11 cellular contexts compared by ENCODE assay signal in the genomic region with DNA sequence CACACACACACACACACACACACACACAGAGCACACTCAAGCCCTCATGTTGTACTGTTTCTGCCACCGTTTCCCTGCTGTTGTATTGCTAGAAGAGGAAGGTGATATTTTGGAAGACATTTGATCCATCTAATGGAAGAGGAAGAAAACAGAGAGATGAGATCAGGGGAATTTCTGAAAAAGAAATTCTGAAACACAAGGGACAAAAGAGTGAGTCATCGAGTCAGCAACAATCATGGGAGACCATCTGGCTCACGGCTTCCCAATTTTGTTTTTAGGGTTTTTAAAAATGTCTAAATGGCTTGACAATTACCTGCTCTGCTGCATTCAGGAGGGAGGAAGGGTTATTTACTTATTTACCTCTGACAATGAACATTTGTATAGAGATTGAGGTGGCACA. TPM values are rescaled to one million over a fixed set of nuclear protein-coding genes. Genes with fewer than 3 reads are reported as not detected.
DNase-seq lines count a peak whose midpoint lies in the region; ATAC-seq, FAIRE-seq and TF ChIP-seq lines count a peak whose summit lies in the region.
"Had no signal": no experiment of that assay in that cellular context is flagged by ENCODE, and none has a peak within 500 bp of the region (broad histone marks: within the 10 kb centered on the region; RNA-seq: fewer than 3 reads in every experiment).

No MANE protein-coding gene starts in this region.

- POLR2A ChIA-PET in H1 (lab: Charles Lee; ENCODE audit: partially characterized antibody): interaction anchor here (0.6 to 1.4 kb wide), 2 partner anchors 22 to 79 kb away, joined by 3 read pairs; a partner anchor contains a TSS

- H3K27ac Mint-ChIP-seq in H9: no peak overlapping the region; a peak in 1 of 7 replicates
- H3K27ac Mint-ChIP-seq: activated naive CD8-positive, alpha-beta T cell treated with anti-CD3 and anti-CD28 coated beads for 36 hours had no signal

- H3K23ac ChIP-seq in H9 (ENCODE audit: insufficient read length, low read depth, low read length) (no peak overlapping the region), H1 (ENCODE audit: insufficient read length) (no peak overlapping the region)

- H3K4me3 ChIP-seq in H1 (ENCODE audit: extremely low read depth in 1 of 4, insufficient read depth in 2 of 4, low read depth in 3 of 4, low read length in 4 of 4): no peak overlapping the region
- H3K4me3 ChIP-seq in osteoblast (ENCODE audit: insufficient read depth, low read length): no peak overlapping the region
- no peak overlapping the region for H3K4me3 ChIP-seq in MG63
- H3K4me3 ChIP-seq in body of pancreas: no peak overlapping the region

- H4K20me1 ChIP-seq in H9 (ENCODE audit: control insufficient read depth, insufficient read depth, insufficient read length) (no peaks in the 10 kb centered on the region), H1 (replicated peaks in 1 of 2; ENCODE audit: control insufficient read depth in 1 of 2, insufficient read depth in 2 of 2, low read length in 2 of 2) (no peaks in the 10 kb centered on the region), osteoblast (ENCODE audit: insufficient read depth, low read length) (no peaks in the 10 kb centered on the region)

- FAIRE-seq in H1 (lab: Jason Lieb, UNC): no peak
- FAIRE-seq: HTR-8/SVneo had no signal

- H3K9ac ChIP-seq in H9 (ENCODE audit: extremely low read depth, insufficient read length, low read length): no peak overlapping the region
- H3K9ac ChIP-seq in H1 (replicated peaks in 1 of 4; ENCODE audit: extremely low read depth in 1 of 4, low read depth in 3 of 4, low read length in 3 of 4): no peak overlapping the region

- no peak overlapping the region for H3K4me3 Mint-ChIP-seq in H9
- H3K4me3 Mint-ChIP-seq: activated naive CD8-positive, alpha-beta T cell treated with anti-CD3 and anti-CD28 coated beads for 36 hours had no signal

- WGBS in H9 (ENCODE audit: extremely low coverage, insufficient read length, low lambda C conversion rate): no CpG with 5 or more reads among the region's 3 CpGs
- 87% methylated on average over 3 of the region's 3 CpGs; no CpG with 5 or more reads in 1 of the 2 experiments for WGBS in H1 (ENCODE audit: extremely low coverage in 1 of 2, insufficient coverage in 1 of 2, insufficient read length in 1 of 2, insufficient replicate concordance in 2 of 2, low coverage in 1 of 2, low lambda C conversion rate in 2 of 2, missing lambda C conversion rate in 1 of 2), 2 experiments
- 50 to 54% methylated on average over 3 of the region's 3 CpGs for WGBS in body of pancreas, 2 donors

- H3K27me3 ChIP-seq in H9 (ENCODE audit: insufficient read depth, low read length) (no peaks in the 10 kb centered on the region), H1 (replicated peaks in 1 of 4; ENCODE audit: control insufficient read depth in 3 of 4, extremely low read depth in 1 of 4, insufficient read depth in 3 of 4, low read length in 3 of 4) (no peaks in the 10 kb centered on the region), osteoblast (ENCODE audit: insufficient read depth, low read length) (no peaks in the 10 kb centered on the region), MG63 (no peaks in the 10 kb centered on the region), body of pancreas (no peaks in the 10 kb centered on the region)

- H3K36me3 ChIP-seq in H1 (ENCODE audit: control insufficient read depth in 2 of 4, insufficient read depth in 4 of 4, low read length in 3 of 4): no peaks in the 10 kb centered on the region
- H3K36me3 ChIP-seq in osteoblast (ENCODE audit: insufficient read depth, low read length): no peaks in the 10 kb centered on the region
- no peaks in the 10 kb centered on the region for H3K36me3 ChIP-seq in MG63
- no peaks in the 10 kb centered on the region for H3K36me3 ChIP-seq in body of pancreas (replicated peaks in 1 of 2; ENCODE audit: insufficient read depth in 1 of 2, low read depth in 2 of 2)

- H3K27me3 Mint-ChIP-seq in H9 (ENCODE audit: low read depth): no peaks in the 10 kb centered on the region

- H3T11ph ChIP-seq in H9 (ENCODE audit: low read length): no peak overlapping the region

- peak overlapping the region; percentile 25 for H2AFZ ChIP-seq in H9 (ENCODE audit: low read length)
- peak overlapping the region; percentile 75 for H2AFZ ChIP-seq in H1 (ENCODE audit: low read length)
- H2AFZ ChIP-seq in osteoblast (ENCODE audit: low read length): peak overlapping the region; percentile 49

- H2BK12ac ChIP-seq in H9 (ENCODE audit: insufficient read length, low read depth, low read length) (no peak overlapping the region), H1 (ENCODE audit: low read depth, low read length) (peak overlapping the region; percentile 71; the same call in 1 of the 2 replicates)

- H3K18ac ChIP-seq in H9 (ENCODE audit: insufficient read length, low read depth, low read length): no peak overlapping the region
- H3K18ac ChIP-seq in H1 (ENCODE audit: extremely low read depth, low read length): no peak overlapping the region

- ATAC-seq in body of pancreas: no peak

- TF ChIP-seq RAD21 in H1 (IDR thresholded peaks at IDR 0.05 in 1 of 2, conservative IDR thresholded peaks at IDR 0.05 in 1 of 2; ENCODE audit: low read depth in 2 of 2, low read length in 2 of 2): no peak

- no peak overlapping the region for H3K27ac ChIP-seq in H9 (ENCODE audit: insufficient read length, low read depth, low read length)
- no peak overlapping the region for H3K27ac ChIP-seq in H1 (ENCODE audit: low read depth, low read length)
- H3K27ac ChIP-seq in osteoblast (ENCODE audit: low read depth, low read length): no peak overlapping the region
- H3K27ac ChIP-seq in body of pancreas: no peak overlapping the region

- H2BK120ac ChIP-seq in H9 (ENCODE audit: low read depth, low read length, poor library complexity, severe bottlenecking) (no peak overlapping the region), H1 (replicated peaks; ENCODE audit: low read depth, low read length) (no peak overlapping the region)

- H3K79me2 ChIP-seq in H9 (ENCODE audit: insufficient read depth, low read length) (no peaks in the 10 kb centered on the region), H1 (ENCODE audit: control insufficient read depth in 1 of 2, insufficient read depth in 2 of 2, low read length in 2 of 2) (no peaks in the 10 kb centered on the region), osteoblast (ENCODE audit: insufficient read depth, low read length) (no peaks in the 10 kb centered on the region)

- no peak for TF ChIP-seq POLR2A in H1 (IDR thresholded peaks at IDR 0.05; ENCODE audit: control extremely low read depth in 1 of 2, low read depth in 2 of 2, low read length in 2 of 2)
- no peak for TF ChIP-seq POLR2A in body of pancreas (IDR thresholded peaks at IDR 0.05)

- H3K4me1 ChIP-seq in H9 (ENCODE audit: insufficient read depth, low read length): no peaks in the 10 kb centered on the region; the same call in 1 of the 2 replicates
- peaks cover 0 to 4% (median 1%) of the 10 kb centered on the region in 4 experiments; a peak in 1 of 7 replicates for H3K4me1 ChIP-seq in H1 (replicated peaks in 1 of 4; ENCODE audit: control insufficient read depth in 3 of 4, insufficient read depth in 4 of 4, low read length in 3 of 4)
- no peaks in the 10 kb centered on the region for H3K4me1 ChIP-seq in osteoblast (ENCODE audit: insufficient read depth, low read length)
- H3K4me1 ChIP-seq in body of pancreas: no peaks in the 10 kb centered on the region

- no peak overlapping the region for H4K8ac ChIP-seq in H9 (replicated peaks; ENCODE audit: insufficient read length, low read depth, low read length)
- no peak overlapping the region for H4K8ac ChIP-seq in H1 (ENCODE audit: extremely low read depth, insufficient read depth, low read length)

- H3K4me2 ChIP-seq in H9 (ENCODE audit: insufficient read depth, insufficient read length, low read length) (no peak overlapping the region), H1 (ENCODE audit: insufficient read depth in 1 of 2, low read depth in 2 of 2, low read length in 2 of 2) (no peak overlapping the region), osteoblast (ENCODE audit: insufficient read depth, low read length) (no peak overlapping the region)

- no peak overlapping the region for H2AK5ac ChIP-seq in H9 (ENCODE audit: insufficient read length, low read length)
- no peak overlapping the region for H2AK5ac ChIP-seq in H1 (ENCODE audit: low read depth, low read length)

- TF ChIP-seq CTCF in H9 (conservative IDR thresholded peaks at IDR 0.05) (no peak), H1 (IDR thresholded peaks at IDR 0.05; ENCODE audit: control extremely low read depth in 1 of 3, insufficient read depth in 1 of 3, low read depth in 1 of 3, low read length in 3 of 3) (no peak), osteoblast (IDR thresholded peaks at IDR 0.05; ENCODE audit: extremely low read depth, low read depth, low read length) (no peak), body of pancreas (IDR thresholded peaks at IDR 0.05) (no peak)

- H2BK5ac ChIP-seq in H9 (ENCODE audit: insufficient read length, low read length): no peak overlapping the region
- H2BK5ac ChIP-seq in H1 (ENCODE audit: low read depth, low read length): no peak overlapping the region

- TF ChIP-seq EP300 in H1 (IDR thresholded peaks at IDR 0.05; ENCODE audit: borderline replicate concordance in 1 of 2, low read depth in 2 of 2, low read length in 2 of 2): no peak

- H3K23me2 ChIP-seq in H9 (ENCODE audit: insufficient read length, low read depth, low read length, poor library complexity, severe bottlenecking): no peaks in the 10 kb centered on the region
- H3K23me2 ChIP-seq in H1 (ENCODE audit: low read depth, low read length): no peaks in the 10 kb centered on the region

- H3K56ac ChIP-seq in H9 (ENCODE audit: insufficient read length, low read depth, low read length) (no peak overlapping the region), H1 (replicated peaks; ENCODE audit: insufficient read length, low read depth, low read length) (no peak overlapping the region)

- no peak overlapping the region for H2BK20ac ChIP-seq in H9 (ENCODE audit: low read depth, low read length, poor library complexity, severe bottlenecking)
- H2BK20ac ChIP-seq in H1 (ENCODE audit: low read length): 0 out of 2 replicates have a peak overlapping the region, but pooled peaks have one; percentile 15

- CTCF ChIA-PET in H1 (lab: Charles Lee; ENCODE audit: partially characterized antibody): no interaction called here

- H3K4me1 Mint-ChIP-seq in H9: peaks cover 19 to 24% of the 10 kb centered on the region in 2 experiments
- H3K4me1 Mint-ChIP-seq: activated naive CD8-positive, alpha-beta T cell treated with anti-CD3 and anti-CD28 coated beads for 36 hours had no signal

- H3K9me3 ChIP-seq in H9 (ENCODE audit: control insufficient read depth, low read depth, low read length) (no peaks in the 10 kb centered on the region), H1 (ENCODE audit: insufficient read depth in 2 of 2, low read depth in 1 of 2, low read length in 1 of 2) (no peaks in the 10 kb centered on the region), osteoblast (ENCODE audit: low read depth, low read length) (no peaks in the 10 kb centered on the region), MG63 (no peaks in the 10 kb centered on the region), body of pancreas (no peaks in the 10 kb centered on the region)

- no peak overlapping the region for H4K5ac ChIP-seq in H9 (ENCODE audit: insufficient read length, low read depth, low read length)
- no peak overlapping the region for H4K5ac ChIP-seq in H1 (ENCODE audit: insufficient read length, low read depth, low read length)

- intact Hi-C loops in body of pancreas (cut with DNase I): no loop called here

- no peak overlapping the region for H4K91ac ChIP-seq in H9 (ENCODE audit: insufficient read length, low read depth, low read length)
- no peak overlapping the region for H4K91ac ChIP-seq in H1 (replicated peaks; ENCODE audit: insufficient read length, low read length)

- no peak overlapping the region for H3K4ac ChIP-seq in H9 (ENCODE audit: low read depth, low read length)
- H3K4ac ChIP-seq in H1 (replicated peaks; ENCODE audit: insufficient read length, low read depth, low read length): no peak overlapping the region

- peaks cover 0 to 1% (median 0%) of the 10 kb centered on the region in 3 experiments; a peak in 2 of 7 replicates for H3K36me3 Mint-ChIP-seq in H9 (ENCODE audit: insufficient read depth in 1 of 3, low read depth in 3 of 3)
- H3K36me3 Mint-ChIP-seq: activated naive CD8-positive, alpha-beta T cell treated with anti-CD3 and anti-CD28 coated beads for 36 hours had no signal

- 0 out of 5 replicates have a peak, but pooled peaks cover 0 to 2% of the 10 kb centered on the region in 2 experiments for H3K9me3 Mint-ChIP-seq in H9
- H3K9me3 Mint-ChIP-seq: activated naive CD8-positive, alpha-beta T cell treated with anti-CD3 and anti-CD28 coated beads for 36 hours had no signal

- H3K79me1 ChIP-seq in H9 (ENCODE audit: insufficient read depth, low read depth, low read length, poor library complexity, severe bottlenecking) (no peaks in the 10 kb centered on the region), H1 (ENCODE audit: low read depth, low read length) (no peaks in the 10 kb centered on the region)

- H2BK15ac ChIP-seq in H9 (ENCODE audit: low read depth, low read length): no peak overlapping the region
- H2BK15ac ChIP-seq in H1 (ENCODE audit: low read length): 0 out of 2 replicates have a peak overlapping the region, but pooled peaks have one; percentile 66

- no peak overlapping the region for H3K14ac ChIP-seq in H9 (ENCODE audit: insufficient read depth, low read length)
- no peak overlapping the region for H3K14ac ChIP-seq in H1 (ENCODE audit: insufficient read length)

- DNase-seq in H9 (no peak), NCI-H2171 treated with DMSO at 0.1 percent for 48 hours (lab: John Stamatoyannopoulos, UW) (peak; percentile 96), H1 (ENCODE audit: low read depth in 1 of 2, low spot score in 2 of 2) (no peak), osteoblast (ENCODE audit: insufficient read length, low spot score, missing footprints) (peak; percentile 87), MG63 (no peak), body of pancreas (no peak), CD1c-positive myeloid dendritic cell (ENCODE audit: extremely low spot score) (no peak)
- DNase-seq: activated naive CD8-positive, alpha-beta T cell treated with anti-CD3 and anti-CD28 coated beads for 36 hours; NCI-H1417 treated with DMSO at 0.1 percent for 48 hours; substantia nigra had no signal

RNA-seq across cellular contexts. Expression of a gene that starts 22.0 kb away (rescaled TPM):
- 108 and 112 TPM in 2 replicates for total RNA-seq in H9 (2021)
- total RNA-seq in H1 (2021; fragmentation: NEBNext Ultra II Directional; extraction: Animal tissue kit (Norgen Biotek cat#: 25700)): 162 and 169 TPM in 2 replicates
- polyA plus RNA-seq in H1 (2011; rRNA removed): 14.1 and 16.1 TPM in 2 replicates
- 25.2 TPM for polyA plus RNA-seq in H1 (2011; cell fraction: cytosol; rRNA removed)
- polyA plus RNA-seq in H1 (2011; cell fraction: nucleus; rRNA removed): 28.0 TPM
- polyA plus RNA-seq in H1 (2012, experiment 1 of 2): 42.4 to 50.3 TPM (median 46.5 TPM) in 4 replicates
- polyA plus RNA-seq in H1 (2012, experiment 2 of 2): 31.6 TPM
- polyA plus RNA-seq in H1 (2013, experiment 1 of 2): 141 TPM
- polyA plus RNA-seq in H1 (2013, experiment 2 of 2): 134 TPM
- polyA minus RNA-seq in H1 (2011; rRNA and poly(A)+ RNA removed): 26.2 and 31.1 TPM in 2 replicates
- 46.9 TPM for polyA minus RNA-seq in H1 (2011; cell fraction: cytosol; rRNA and poly(A)+ RNA removed)
- 36.0 TPM for polyA minus RNA-seq in H1 (2011; cell fraction: nucleus; rRNA and poly(A)+ RNA removed)
- 77.5 and 81.1 TPM in 2 replicates for total RNA-seq in osteoblast
- 7.9 and 8.3 TPM in 2 replicates for total RNA-seq in MG63 (2014; rRNA removed; shearing (Covaris generic); ENCODE audit: low replicate concordance)
- total RNA-seq in body of pancreas: 10 to 100 TPM; 17.8 to 20.0 TPM

Comparison
In these comparisons a context has a peak if more than half of its experiments do, and no peak if none do; other contexts are left out.
1. DNase-seq: peak in NCI-H2171 treated with DMSO at 0.1 percent for 48 hours (single experiment) and osteoblast (single experiment); none in H9 (single experiment), H1 (0 of 2), MG63 (single experiment), body of pancreas (0 of 4) and CD1c-positive myeloid dendritic cell (single experiment).
2. H2AFZ ChIP-seq: peak in every context shown above with its lines; median percentile 75 in H1; 49 in osteoblast; 25 in H9.